In genomic region chr1:59499273-59499955, GRCh38 we compare ENCODE assay signal across 10 cellular contexts.
DNase-seq lines count a peak whose midpoint lies in the region; ATAC-seq, FAIRE-seq and TF ChIP-seq lines count a peak whose summit lies in the region.
"Had no signal": no experiment of that assay in that cellular context is flagged by ENCODE, and none has a peak within 500 bp of the region (broad histone marks: within the 10 kb centered on the region; RNA-seq: fewer than 3 reads in every experiment).

No MANE protein-coding gene starts in this region.

- DNase-seq in left cardiac atrium, result no peak
- no peak for DNase-seq in cardiac septum (ENCODE audit: low spot score)
- no peak for DNase-seq in mesothelial cell of epicardium (ENCODE audit: low spot score in 2 of 2, unreplicated experiment in 2 of 2)
- no peak for DNase-seq in D721Med (ENCODE audit: insufficient read length, low spot score)
- no peak for DNase-seq in central memory CD4-positive, alpha-beta T cell
- DNase-seq in effector CD4-positive, alpha-beta T cell, result no peak
- DNase-seq: activated T-cell treated with anti-CD3 and anti-CD28 coated beads, Interleukin-2, amount 50 U/mL, for 1 hour had no signal

- peaks cover 22% of the 10 kb centered on the region for H3K4me1 ChIP-seq in endocrine pancreas (ENCODE audit: control insufficient read depth, insufficient read depth, low read length)

- no peaks in the 10 kb centered on the region for H3K9me3 ChIP-seq in endocrine pancreas (ENCODE audit: control insufficient read depth, low read length)
- H3K9me3 ChIP-seq: ascending aorta had no signal

- H3K27me3 Mint-ChIP-seq in mesothelial cell of epicardium (ENCODE audit: low read depth), result no peaks in the 10 kb centered on the region

- peaks cover 10% of the 10 kb centered on the region for H3K9me3 Mint-ChIP-seq in mesothelial cell of epicardium

- peaks cover 57% of the 10 kb centered on the region for H3K4me1 Mint-ChIP-seq in mesothelial cell of epicardium

- H3K9ac ChIP-seq in endocrine pancreas (ENCODE audit: control insufficient read depth, insufficient read depth, low read length), result no peak overlapping the region

- TF ChIP-seq CTCF in mesothelial cell of epicardium (IDR thresholded peaks at IDR 0.05; ENCODE audit: unreplicated experiment) (no peak), D721Med (IDR thresholded peaks at IDR 0.05; ENCODE audit: insufficient read depth, missing control alignments) (no peak)

- peak overlapping the region; percentile 19 for H3K4me3 ChIP-seq in endocrine pancreas (ENCODE audit: control insufficient read depth, insufficient read depth, low read length)

- peak; percentile 15 to 72 for ATAC-seq in left cardiac atrium
- no peak for ATAC-seq in GM21390 (IDR thresholded peaks at IDR 0.05; ENCODE audit: unreplicated experiment)

- intact Hi-C loops in left cardiac atrium (cut with DNase I), result no loop called here
- intact Hi-C loops in cardiac septum (cut with DNase I), result no loop called here

- H3K36me3 Mint-ChIP-seq in mesothelial cell of epicardium, result peaks cover 10% of the 10 kb centered on the region

- no peaks in the 10 kb centered on the region for H3K36me3 ChIP-seq in endocrine pancreas (ENCODE audit: control insufficient read depth, insufficient read depth, low read length)
- H3K36me3 ChIP-seq: ascending aorta had no signal

- H3K27me3 ChIP-seq in endocrine pancreas (ENCODE audit: control insufficient read depth, insufficient read depth, low read length), result no peaks in the 10 kb centered on the region
- H3K27me3 ChIP-seq: ascending aorta had no signal

- H3K27ac Mint-ChIP-seq in mesothelial cell of epicardium, result peak overlapping the region; percentile 92

- no peak for FAIRE-seq in D721Med (lab: Jason Lieb, UNC)

- no peak overlapping the region for H3K4me3 Mint-ChIP-seq in mesothelial cell of epicardium
